20 cellular contexts compared by ENCODE assay signal in the genomic region with DNA sequence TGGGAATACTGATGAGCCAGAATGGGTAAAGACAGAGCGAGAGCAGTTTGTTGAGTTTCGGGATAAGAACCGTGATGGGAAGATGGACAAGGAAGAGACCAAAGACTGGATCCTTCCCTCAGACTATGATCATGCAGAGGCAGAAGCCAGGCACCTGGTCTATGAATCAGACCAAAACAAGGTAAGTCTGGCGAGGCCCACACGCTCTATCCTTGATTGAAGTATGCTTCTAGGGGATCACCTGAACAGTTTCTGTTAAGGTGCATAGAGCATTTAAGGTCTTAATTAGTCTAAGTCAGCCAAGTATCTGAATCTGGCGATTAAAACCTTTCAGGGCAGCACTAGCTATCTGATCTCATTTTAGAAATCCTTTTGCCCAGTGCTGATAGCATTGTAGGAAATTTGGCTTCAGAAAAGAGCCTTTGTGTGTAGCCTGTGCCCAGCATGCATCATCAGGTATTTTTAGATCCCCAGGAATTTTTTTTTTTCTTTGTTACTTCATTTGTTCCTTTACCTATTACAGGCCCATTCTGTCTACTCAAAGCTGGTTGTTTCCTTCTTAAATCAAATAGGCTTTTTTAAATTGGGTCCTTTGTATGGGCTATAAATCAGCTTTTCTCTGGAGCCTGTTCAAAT. TPM values are rescaled to one million over a fixed set of nuclear protein-coding genes. Genes with fewer than 3 reads are reported as not detected.
DNase-seq lines count a peak whose midpoint lies in the region; ATAC-seq and TF ChIP-seq lines count a peak whose summit lies in the region.
"Had no signal": no experiment of that assay in that cellular context is flagged by ENCODE, and none has a peak within 500 bp of the region (broad histone marks: within the 10 kb centered on the region; RNA-seq: fewer than 3 reads in every experiment).

No MANE protein-coding gene starts in this region.

- no peaks in the 10 kb centered on the region for H3K4me1 Mint-ChIP-seq in WTC11
- peaks cover 6% of the 10 kb centered on the region for H3K4me1 Mint-ChIP-seq in progenitor cell of endocrine pancreas (ENCODE audit: low read depth)
- H3K4me1 Mint-ChIP-seq: CD14-positive monocyte had no signal

- TF ChIP-seq CTCF in WTC11 (IDR thresholded peaks at IDR 0.05) (no peak), sigmoid colon (IDR thresholded peaks at IDR 0.05) (no peak), suprapubic skin (IDR thresholded peaks at IDR 0.05) (no peak), progenitor cell of endocrine pancreas (IDR thresholded peaks at IDR 0.05; ENCODE audit: unreplicated experiment) (no peak)

- WGBS in sigmoid colon, 2 donors, result 96 to 98% methylated on average over 6 of the region's 6 CpGs
- 88% methylated on average over 6 of the region's 6 CpGs for WGBS in suprapubic skin

- intact Hi-C loops in left cardiac atrium (cut with DNase I), result no loop called here
- intact Hi-C loops in sigmoid colon (cut with DNase I), result no loop called here

- no peaks in the 10 kb centered on the region for H3K9me3 Mint-ChIP-seq in WTC11
- H3K9me3 Mint-ChIP-seq in progenitor cell of endocrine pancreas (ENCODE audit: low read depth), result no peaks in the 10 kb centered on the region
- H3K9me3 Mint-ChIP-seq: CD14-positive monocyte, HFFc6 had no signal

- ATAC-seq in WTC11, result no peak
- peak; percentile 38 to 42 for ATAC-seq in left cardiac atrium

- peaks cover 75% of the 10 kb centered on the region for H3K36me3 Mint-ChIP-seq in WTC11
- peaks cover 37% of the 10 kb centered on the region for H3K36me3 Mint-ChIP-seq in progenitor cell of endocrine pancreas (ENCODE audit: insufficient read depth)

- peaks cover 0 to 18% (median 14%) of the 10 kb centered on the region in 4 donors for H3K4me1 ChIP-seq in sigmoid colon
- no peaks in the 10 kb centered on the region for H3K4me1 ChIP-seq in suprapubic skin
- H3K4me1 ChIP-seq: Peyer's patch had no signal

- H3K27ac Mint-ChIP-seq in WTC11 (peak overlapping the region; percentile 50; the same call in 1 of the 2 replicates), progenitor cell of endocrine pancreas (no peak overlapping the region)

- POLR2A ChIA-PET in WTC11 (lab: Charles Lee), result interaction anchor here (0.5 kb wide), 1 partner anchor 283 kb away, joined by 3 read pairs; no protein-coding TSS in a partner anchor

- no peak overlapping the region for H3K4me3 Mint-ChIP-seq in WTC11
- no peak overlapping the region for H3K4me3 Mint-ChIP-seq in progenitor cell of endocrine pancreas (ENCODE audit: low read depth)
- H3K4me3 Mint-ChIP-seq: CD14-positive monocyte, HFFc6 had no signal

- H3K27me3 ChIP-seq in sigmoid colon (no peaks in the 10 kb centered on the region), suprapubic skin (no peaks in the 10 kb centered on the region)
- H3K27me3 ChIP-seq: Peyer's patch had no signal

- CTCF ChIA-PET in WTC11 (lab: Charles Lee), result interaction anchor here (0.9 kb wide), 1 partner anchor 14 kb away, joined by 4 read pairs; no protein-coding TSS in a partner anchor

- H3K27ac ChIP-seq in sigmoid colon, result peak overlapping the region in 3 of 4 donors; percentile 12 to 65 (median 58)
- no peak overlapping the region for H3K27ac ChIP-seq in suprapubic skin
- H3K27ac ChIP-seq: KMS-11, Peyer's patch had no signal

- H3K27me3 Mint-ChIP-seq in WTC11 (ENCODE audit: low read depth) (no peaks in the 10 kb centered on the region), progenitor cell of endocrine pancreas (no peaks in the 10 kb centered on the region)

- H3K4me3 ChIP-seq in sigmoid colon (no peak overlapping the region), suprapubic skin (no peak overlapping the region)
- H3K4me3 ChIP-seq: Peyer's patch had no signal

- DNase-seq in WTC11 (ENCODE audit: low spot score) (no peak), cerebellar cortex (ENCODE audit: low spot score) (peak; percentile 36), left cardiac atrium (no peak), sigmoid colon (no peak), suprapubic skin (ENCODE audit: low spot score in 2 of 2) (no peak), progenitor cell of endocrine pancreas (ENCODE audit: low spot score, unreplicated experiment) (no peak), OCI-M1 (lab: John Stamatoyannopoulos, UW) (no peak)
- DNase-seq: ACHN, AML-193, HFFc6, NCI-H1048, NCI-H146, NCI-H2081, NCI-H510A, Peyer's patch, SHP77 had no signal

- TF ChIP-seq POLR2A in sigmoid colon (IDR thresholded peaks at IDR 0.05) (no peak), suprapubic skin (IDR thresholded peaks at IDR 0.05) (no peak)

- no peak for TF ChIP-seq EP300 in sigmoid colon (IDR thresholded peaks at IDR 0.05)
- TF ChIP-seq EP300 in suprapubic skin (IDR thresholded peaks at IDR 0.05), result no peak

- H3K36me3 ChIP-seq in sigmoid colon, result peaks cover 0 to 82% (median 16%) of the 10 kb centered on the region in 4 donors
- peaks cover 78% of the 10 kb centered on the region for H3K36me3 ChIP-seq in suprapubic skin

- no peaks in the 10 kb centered on the region for H3K9me3 ChIP-seq in sigmoid colon
- no peaks in the 10 kb centered on the region for H3K9me3 ChIP-seq in suprapubic skin
- H3K9me3 ChIP-seq: Peyer's patch had no signal

TF ChIP-seq in WTC11, 78 proteins besides CTCF, POLR2A, EP300 and RAD21 (continues in another document):
- no peak for TF ChIP-seq NFYB (CRISPR knock-in tag; conservative IDR thresholded peaks at IDR 0.05; ENCODE audit: low read depth)
- TF ChIP-seq, protein P1, sequence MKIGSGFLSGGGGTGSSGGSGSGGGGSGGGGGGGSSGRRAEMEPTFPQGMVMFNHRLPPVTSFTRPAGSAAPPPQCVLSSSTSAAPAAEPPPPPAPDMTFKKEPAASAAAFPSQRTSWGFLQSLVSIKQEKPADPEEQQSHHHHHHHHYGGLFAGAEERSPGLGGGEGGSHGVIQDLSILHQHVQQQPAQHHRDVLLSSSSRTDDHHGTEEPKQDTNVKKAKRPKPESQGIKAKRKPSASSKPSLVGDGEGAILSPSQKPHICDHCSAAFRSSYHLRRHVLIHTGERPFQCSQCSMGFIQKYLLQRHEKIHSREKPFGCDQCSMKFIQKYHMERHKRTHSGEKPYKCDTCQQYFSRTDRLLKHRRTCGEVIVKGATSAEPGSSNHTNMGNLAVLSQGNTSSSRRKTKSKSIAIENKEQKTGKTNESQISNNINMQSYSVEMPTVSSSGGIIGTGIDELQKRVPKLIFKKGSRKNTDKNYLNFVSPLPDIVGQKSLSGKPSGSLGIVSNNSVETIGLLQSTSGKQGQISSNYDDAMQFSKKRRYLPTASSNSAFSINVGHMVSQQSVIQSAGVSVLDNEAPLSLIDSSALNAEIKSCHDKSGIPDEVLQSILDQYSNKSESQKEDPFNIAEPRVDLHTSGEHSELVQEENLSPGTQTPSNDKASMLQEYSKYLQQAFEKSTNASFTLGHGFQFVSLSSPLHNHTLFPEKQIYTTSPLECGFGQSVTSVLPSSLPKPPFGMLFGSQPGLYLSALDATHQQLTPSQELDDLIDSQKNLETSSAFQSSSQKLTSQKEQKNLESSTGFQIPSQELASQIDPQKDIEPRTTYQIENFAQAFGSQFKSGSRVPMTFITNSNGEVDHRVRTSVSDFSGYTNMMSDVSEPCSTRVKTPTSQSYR (CRISPR knock-in tag; IDR thresholded peaks at IDR 0.05), result no peak
- TF ChIP-seq, protein P2, sequence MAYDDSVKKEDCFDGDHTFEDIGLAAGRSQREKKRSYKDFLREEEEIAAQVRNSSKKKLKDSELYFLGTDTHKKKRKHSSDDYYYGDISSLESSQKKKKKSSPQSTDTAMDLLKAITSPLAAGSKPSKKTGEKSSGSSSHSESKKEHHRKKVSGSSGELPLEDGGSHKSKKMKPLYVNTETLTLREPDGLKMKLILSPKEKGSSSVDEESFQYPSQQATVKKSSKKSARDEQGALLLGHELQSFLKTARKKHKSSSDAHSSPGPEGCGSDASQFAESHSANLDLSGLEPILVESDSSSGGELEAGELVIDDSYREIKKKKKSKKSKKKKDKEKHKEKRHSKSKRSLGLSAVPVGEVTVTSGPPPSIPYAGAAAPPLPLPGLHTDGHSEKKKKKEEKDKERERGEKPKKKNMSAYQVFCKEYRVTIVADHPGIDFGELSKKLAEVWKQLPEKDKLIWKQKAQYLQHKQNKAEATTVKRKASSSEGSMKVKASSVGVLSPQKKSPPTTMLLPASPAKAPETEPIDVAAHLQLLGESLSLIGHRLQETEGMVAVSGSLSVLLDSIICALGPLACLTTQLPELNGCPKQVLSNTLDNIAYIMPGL (CRISPR knock-in tag; IDR thresholded peaks at IDR 0.05), result no peak
- TF ChIP-seq, protein P3, sequence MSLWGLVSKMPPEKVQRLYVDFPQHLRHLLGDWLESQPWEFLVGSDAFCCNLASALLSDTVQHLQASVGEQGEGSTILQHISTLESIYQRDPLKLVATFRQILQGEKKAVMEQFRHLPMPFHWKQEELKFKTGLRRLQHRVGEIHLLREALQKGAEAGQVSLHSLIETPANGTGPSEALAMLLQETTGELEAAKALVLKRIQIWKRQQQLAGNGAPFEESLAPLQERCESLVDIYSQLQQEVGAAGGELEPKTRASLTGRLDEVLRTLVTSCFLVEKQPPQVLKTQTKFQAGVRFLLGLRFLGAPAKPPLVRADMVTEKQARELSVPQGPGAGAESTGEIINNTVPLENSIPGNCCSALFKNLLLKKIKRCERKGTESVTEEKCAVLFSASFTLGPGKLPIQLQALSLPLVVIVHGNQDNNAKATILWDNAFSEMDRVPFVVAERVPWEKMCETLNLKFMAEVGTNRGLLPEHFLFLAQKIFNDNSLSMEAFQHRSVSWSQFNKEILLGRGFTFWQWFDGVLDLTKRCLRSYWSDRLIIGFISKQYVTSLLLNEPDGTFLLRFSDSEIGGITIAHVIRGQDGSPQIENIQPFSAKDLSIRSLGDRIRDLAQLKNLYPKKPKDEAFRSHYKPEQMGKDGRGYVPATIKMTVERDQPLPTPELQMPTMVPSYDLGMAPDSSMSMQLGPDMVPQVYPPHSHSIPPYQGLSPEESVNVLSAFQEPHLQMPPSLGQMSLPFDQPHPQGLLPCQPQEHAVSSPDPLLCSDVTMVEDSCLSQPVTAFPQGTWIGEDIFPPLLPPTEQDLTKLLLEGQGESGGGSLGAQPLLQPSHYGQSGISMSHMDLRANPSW (CRISPR knock-in tag; conservative IDR thresholded peaks at IDR 0.05; ENCODE audit: low read depth), result no peak

RNA-seq across cellular contexts. Expression of a gene that starts 8.0 kb away (rescaled TPM):
- total RNA-seq in WTC11 (2021), result not detected in 3 replicates
- not detected for total RNA-seq in left cardiac atrium
- not detected for total RNA-seq in sigmoid colon
- not detected for polyA plus RNA-seq in sigmoid colon
- not detected for total RNA-seq in suprapubic skin
- total RNA-seq in progenitor cell of endocrine pancreas, result not detected in 2 replicates
- total RNA-seq: H4, HFFc6, M059J, Peyer's patch had no signal
- polyA plus RNA-seq: CD14-positive monocyte had no signal

RNA-seq across cellular contexts. Expression of a gene that starts 24.2 kb away (rescaled TPM):
- total RNA-seq in WTC11 (2021) (47.4 to 51.0 TPM (median 49.5 TPM) in 3 replicates), left cardiac atrium (1 to 10 TPM; 2.9 to 7.2 TPM), sigmoid colon (10 to 100 TPM; 19.9 to 53.7 (median 23.7) TPM), suprapubic skin (1 to 10 TPM in 3 of 4 donors, under 1 TPM in 1; 0.95 to 4.8 (median 2.1) TPM), progenitor cell of endocrine pancreas (66.3 and 74.2 TPM in 2 replicates)
- polyA plus RNA-seq in sigmoid colon, result 1 to 10 TPM in 2 of 3 donors, not detected in 1; 2.4 to 2.8 TPM

RNA-seq across cellular contexts. Expression of a gene that starts 28.4 kb away (rescaled TPM):
- total RNA-seq in WTC11 (2021) (150 to 163 TPM (median 159 TPM) in 3 replicates), left cardiac atrium (100 to 1,000 TPM; 190 to 353 TPM), sigmoid colon (100 to 1,000 TPM; 153 to 250 (median 198) TPM), suprapubic skin (10 to 100 TPM; 32.4 to 44.1 (median 36.7) TPM), progenitor cell of endocrine pancreas (107 and 111 TPM in 2 replicates)
- 10 to 100 TPM; 14.4 to 38.7 (median 23.1) TPM for polyA plus RNA-seq in sigmoid colon
